Comparison of ENCODE assay signal across 30 cellular contexts in genomic region chr4:14868426-14868825, GRCh38.
A peak's percentile ranks its signal among the peaks of the same experiment; 100 is the strongest.
DNase-seq lines count a peak whose midpoint lies in the region; ATAC-seq, FAIRE-seq and TF ChIP-seq lines count a peak whose summit lies in the region.
"Had no signal": no experiment of that assay in that cellular context is flagged by ENCODE, and none has a peak within 500 bp of the region (broad histone marks: within the 10 kb centered on the region; RNA-seq: fewer than 3 reads in every experiment).

No MANE protein-coding gene starts in this region.

- no peaks in the 10 kb centered on the region for H3K79me2 ChIP-seq in GM12878 (ENCODE audit: control insufficient read depth, insufficient read depth, low read length)

- intact Hi-C loops in GM12878 (cut with micrococcal nuclease; ENCODE audit: unreplicated experiment): no loop called here

- TF ChIP-seq EP300 in GM12878 (IDR thresholded peaks at IDR 0.05; ENCODE audit: borderline replicate concordance in 1 of 2, control insufficient read depth in 1 of 2, low read depth in 2 of 2, low read length in 2 of 2): no peak

- SMC1A ChIA-PET in GM12878 (lab: Charles Lee; ENCODE audit: uncharacterized antibody, unreplicated experiment): interaction anchor here (0.8 to 1.7 kb wide), 8 partner anchors 8 to 141 kb away, joined by 3 to 10 read pairs (median 4); no protein-coding TSS in a partner anchor

- H3K27ac ChIP-seq in GM12878 (ENCODE audit: control insufficient read depth, insufficient read depth): no peak overlapping the region
- no peak overlapping the region for H3K27ac ChIP-seq in caudate nucleus (ENCODE audit: low read depth, low read length)
- H3K27ac ChIP-seq: A549, esophagus squamous epithelium, Peyer's patch, psoas muscle had no signal

- FAIRE-seq in GM12878 (lab: Jason Lieb, UNC): peak; percentile 78
- FAIRE-seq: A549, endometrium, G401.6, HTR-8/SVneo had no signal

- POLR2A ChIA-PET in GM12878 (lab: Charles Lee): no interaction called here

- no peaks in the 10 kb centered on the region; the same call in 2 of the 3 replicates for H3K9me3 ChIP-seq in GM12878 (replicated peaks; ENCODE audit: control insufficient read depth, insufficient read depth, low read length)
- H3K9me3 ChIP-seq: A549, esophagus squamous epithelium, Peyer's patch, psoas muscle, transverse colon had no signal

- DNase-seq in GM12878 (ENCODE audit: low read depth, low spot score) (no peak), AG08396 (ENCODE audit: low spot score) (no peak), caudate nucleus (lab: John Stamatoyannopoulos, UW) (no peak), superior temporal gyrus (ENCODE audit: extremely low spot score) (no peak)
- DNase-seq: activated CD4-positive, alpha-beta memory T cell treated with anti-CD3 and anti-CD28 coated beads for 36 hours; activated CD4-positive, alpha-beta T cell treated with anti-CD3 and anti-CD28 coated beads for 1 hour; activated naive CD4-positive, alpha-beta T cell treated with Interleukin-2 at 50 U/mL for 16 hours; Calu3; CD4-positive, CD25-positive, alpha-beta regulatory T cell; dermis blood vessel endothelial cell; DMS79; esophagus squamous epithelium; foreskin melanocyte; GOT3; NCI-H1694; NCI-H526; Peyer's patch; psoas muscle; SHP77; stimulated activated CD4-positive, alpha-beta T cell treated with anti-CD3 and anti-CD28 coated beads, Interleukin-4, amount 100 ng/mL, for 24 hours; transverse colon had no signal

- no TSS peak for BruUV-seq in GM12878 (replicated peaks; lab: Mats Ljungman, UMichigan)

- TF ChIP-seq RAD21 in GM12878 (IDR thresholded peaks at IDR 0.05; ENCODE audit: insufficient read depth, low read depth, low read length): no peak

- TF ChIP-seq POLR2A in GM12878 (IDR thresholded peaks at IDR 0.05; ENCODE audit: low read depth, low read length): no peak

- peaks cover 16% of the 10 kb centered on the region for H3K4me1 ChIP-seq in GM12878 (ENCODE audit: control insufficient read depth, insufficient read depth, low read length)
- H3K4me1 ChIP-seq: Peyer's patch had no signal

- H3K4me2 ChIP-seq in GM12878 (ENCODE audit: control insufficient read depth, insufficient read depth): peak overlapping the region; percentile 13; the same call in 1 of the 2 replicates
- H3K4me2 ChIP-seq: A549 had no signal

- in situ Hi-C loops in GM12878 (cut with MboI): no loop called here

- WGBS in GM12878 (ENCODE audit: insufficient coverage, insufficient replicate concordance, low lambda C conversion rate, missing lambda C conversion rate): 67% methylated on average over 3 of the region's 3 CpGs

- CTCF ChIA-PET in GM12878 (lab: Yijun Ruan, JAX): interaction anchor here (0.6 to 2.1 kb wide), 5 partner anchors 8 to 136 kb away, joined by 3 to 8 read pairs (median 3); no protein-coding TSS in a partner anchor

- RAD21 ChIA-PET in GM12878 (lab: Charles Lee; ENCODE audit: unreplicated experiment): interaction anchor here (1.0 to 1.2 kb wide), 2 partner anchors 11 to 12 kb away, joined by 3 to 4 read pairs; no protein-coding TSS in a partner anchor

- no peaks in the 10 kb centered on the region for H3K27me3 ChIP-seq in GM12878 (replicated peaks in 1 of 2; ENCODE audit: control insufficient read depth in 2 of 2, insufficient read depth in 2 of 2, low read length in 1 of 2)
- H3K27me3 ChIP-seq: Peyer's patch, transverse colon had no signal

- H2AFZ ChIP-seq in GM12878 (ENCODE audit: control insufficient read depth, low read depth, low read length): peak overlapping the region; percentile 54

- no peaks in the 10 kb centered on the region for H3K36me3 ChIP-seq in GM12878 (ENCODE audit: control insufficient read depth in 2 of 2, insufficient read depth in 2 of 2, low read length in 1 of 2)
- H3K36me3 ChIP-seq: esophagus squamous epithelium, Peyer's patch, transverse colon had no signal

- ATAC-seq in GM18511 (IDR thresholded peaks at IDR 0.05; ENCODE audit: unreplicated experiment) (peak; percentile 44), GM21529 (IDR thresholded peaks at IDR 0.05; ENCODE audit: unreplicated experiment) (peak; percentile 59), HG02884 (IDR thresholded peaks at IDR 0.05; ENCODE audit: unreplicated experiment) (peak; percentile 45), GM12878 (peak; percentile 47), HG03354 (IDR thresholded peaks at IDR 0.05; ENCODE audit: poor library complexity, severe bottlenecking, unreplicated experiment) (no peak)
- ATAC-seq: A549; natural killer cell treated with Interleukin-12 subunit alpha and Interleukin-12 subunit beta and Interleukin-15 and Interleukin-18, amount 100 ng/mL, for 72 hours had no signal

- H3K9ac ChIP-seq in GM12878 (ENCODE audit: control insufficient read depth, insufficient read depth, low read length): no peak overlapping the region

- H4K20me1 ChIP-seq in GM12878 (ENCODE audit: control insufficient read depth, insufficient read depth): no peaks in the 10 kb centered on the region

- TF ChIP-seq CTCF in GM12878 (IDR thresholded peaks at IDR 0.05 in 2 of 3, conservative IDR thresholded peaks at IDR 0.05 in 1 of 3; ENCODE audit: control insufficient read depth in 2 of 3, extremely low read depth in 1 of 3, insufficient read depth in 1 of 3, low read depth in 3 of 3, low read length in 3 of 3): no peak

- H3K4me3 ChIP-seq in GM12878: no peak overlapping the region
- H3K4me3 ChIP-seq: A549, esophagus squamous epithelium, Peyer's patch, psoas muscle, transverse colon had no signal

TF ChIP-seq in GM12878, 131 proteins besides CTCF, POLR2A, EP300 and RAD21:
- TF ChIP-seq PKNOX1 (IDR thresholded peaks at IDR 0.05): peak; percentile 53
- TF ChIP-seq ATF2 (IDR thresholded peaks at IDR 0.05; ENCODE audit: low read length): peak; percentile 64; the same call in 1 of the 2 replicates
- TF ChIP-seq RELB (IDR thresholded peaks at IDR 0.05; ENCODE audit: low read depth): no peak
- TF ChIP-seq JUNB (IDR thresholded peaks at IDR 0.05): peak; percentile 30; the same call in 1 of the 2 replicates
- TF ChIP-seq NFIC (IDR thresholded peaks at IDR 0.05; ENCODE audit: low read depth, low read length): peak; percentile 36
- no peak for TF ChIP-seq TCF7 (IDR thresholded peaks at IDR 0.05; ENCODE audit: borderline replicate concordance)
- TF ChIP-seq MTA2 (IDR thresholded peaks at IDR 0.05; ENCODE audit: low read depth): no peak
- no peak for TF ChIP-seq ZNF24 (IDR thresholded peaks at IDR 0.05)
TF ChIP-seq in GM12878: peak in this region for 4.
